In genomic region chr7:10685040-10685439, GRCh38 we compare ENCODE assay signal across 20 cellular contexts.
"Had no signal": no experiment of that assay in that cellular context is flagged by ENCODE, and none has a peak within 500 bp of the region (broad histone marks: within the 10 kb centered on the region; RNA-seq: fewer than 3 reads in every experiment).

No MANE protein-coding gene starts in this region.

- H3K27ac Mint-ChIP-seq: activated CD4-positive, alpha-beta T cell treated with anti-CD3 and anti-CD28 coated beads, Interleukin-2, amount 10 ng/mL, durations not matched to agents 24 days and 14 days; activated CD8-positive, alpha-beta T cell treated with anti-CD3 and anti-CD28 coated beads for 36 hours; activated naive CD8-positive, alpha-beta T cell treated with anti-CD3 and anti-CD28 coated beads, Interleukin-2, amount 10 ng/mL, durations not matched to agents 7 days and 5 days; activated T-cell treated with anti-CD3 and anti-CD28 coated beads, Interleukin-2, amount 50 U/mL, for 24 hours; activated T-helper 2 cell treated with anti-CD3 and anti-CD28 coated beads, Interferon-gamma antibody, Interleukin-2, Interleukin-4, amounts not matched to agents 10 μg/mL and 5 μg/mL and 100 μg/mL, durations not matched to agents 14 hours and 24 hours and 36 hours; brain; mesothelial cell of epicardium; nephron had no signal

- H3K4me3 ChIP-seq: left lung, sigmoid colon, spleen, tibial artery, uterus had no signal

- H3K9me3 ChIP-seq: tibial artery, uterus had no signal

- H3K4me3 Mint-ChIP-seq: activated CD4-positive, alpha-beta T cell treated with anti-CD3 and anti-CD28 coated beads, Interleukin-2, amount 10 ng/mL, durations not matched to agents 24 days and 14 days; activated CD8-positive, alpha-beta T cell treated with anti-CD3 and anti-CD28 coated beads for 36 hours; activated naive CD8-positive, alpha-beta T cell treated with anti-CD3 and anti-CD28 coated beads, Interleukin-2, amount 10 ng/mL, durations not matched to agents 7 days and 5 days; activated T-cell treated with anti-CD3 and anti-CD28 coated beads, Interleukin-2, amount 50 U/mL, for 24 hours; brain; mesothelial cell of epicardium; nephron had no signal

- H3K27me3 Mint-ChIP-seq: activated CD4-positive, alpha-beta T cell treated with anti-CD3 and anti-CD28 coated beads, Interleukin-2, amount 10 ng/mL, durations not matched to agents 24 days and 14 days; brain had no signal

- H3K4me1 Mint-ChIP-seq: activated CD4-positive, alpha-beta T cell treated with anti-CD3 and anti-CD28 coated beads, Interleukin-2, amount 10 ng/mL, durations not matched to agents 24 days and 14 days; activated naive CD8-positive, alpha-beta T cell treated with anti-CD3 and anti-CD28 coated beads, Interleukin-2, amount 10 ng/mL, durations not matched to agents 7 days and 5 days; brain; nephron had no signal

- H3K9me3 Mint-ChIP-seq: activated CD8-positive, alpha-beta T cell treated with anti-CD3 and anti-CD28 coated beads for 36 hours; activated T-cell treated with anti-CD3 and anti-CD28 coated beads, Interleukin-2, amount 50 U/mL, for 24 hours had no signal

- H3K36me3 ChIP-seq: left lung, sigmoid colon, spleen, tibial artery, uterus had no signal

- DNase-seq: activated CD4-positive, alpha-beta T cell treated with anti-CD3 and anti-CD28 coated beads, Interleukin-2, amount 10 ng/mL, durations not matched to agents 24 days and 14 days; activated CD8-positive, alpha-beta T cell treated with anti-CD3 and anti-CD28 coated beads for 36 hours; activated naive CD4-positive, alpha-beta T cell treated with Interleukin-2 at 50 U/mL for 16 hours; activated naive CD8-positive, alpha-beta T cell treated with anti-CD3 and anti-CD28 coated beads, Interleukin-2, amount 10 ng/mL, durations not matched to agents 7 days and 5 days; activated T-cell treated with anti-CD3 and anti-CD28 coated beads, Interleukin-2, amount 50 U/mL, for 24 hours; caudate nucleus; erythroblast; foreskin melanocyte; left lung; nucleus accumbens; sigmoid colon; spleen; stimulated activated naive CD4-positive, alpha-beta T cell; T1000; tibial artery; uterus had no signal

- H3K4me1 ChIP-seq: left lung, sigmoid colon, spleen, tibial artery, uterus had no signal

- H3K36me3 Mint-ChIP-seq: activated naive CD8-positive, alpha-beta T cell treated with anti-CD3 and anti-CD28 coated beads, Interleukin-2, amount 10 ng/mL, durations not matched to agents 7 days and 5 days; brain had no signal

- ATAC-seq: activated CD8-positive, alpha-beta T cell treated with anti-CD3 and anti-CD28 coated beads for 36 hours; left lung had no signal
